In genomic region chr10:66917104-66917503, GRCh38 we compare ENCODE assay signal across 1 cellular context.
TF ChIP-seq lines count a peak whose summit lies in the region.

No MANE protein-coding gene starts in this region.

TF ChIP-seq in WTC11, 78 proteins besides CTCF, POLR2A, EP300 and RAD21 (continued from another document):
- TF ChIP-seq PRDM15 (CRISPR knock-in tag; IDR thresholded peaks at IDR 0.05), result no peak
